ENCODE assay signal across 10 cellular contexts in the genomic region with DNA sequence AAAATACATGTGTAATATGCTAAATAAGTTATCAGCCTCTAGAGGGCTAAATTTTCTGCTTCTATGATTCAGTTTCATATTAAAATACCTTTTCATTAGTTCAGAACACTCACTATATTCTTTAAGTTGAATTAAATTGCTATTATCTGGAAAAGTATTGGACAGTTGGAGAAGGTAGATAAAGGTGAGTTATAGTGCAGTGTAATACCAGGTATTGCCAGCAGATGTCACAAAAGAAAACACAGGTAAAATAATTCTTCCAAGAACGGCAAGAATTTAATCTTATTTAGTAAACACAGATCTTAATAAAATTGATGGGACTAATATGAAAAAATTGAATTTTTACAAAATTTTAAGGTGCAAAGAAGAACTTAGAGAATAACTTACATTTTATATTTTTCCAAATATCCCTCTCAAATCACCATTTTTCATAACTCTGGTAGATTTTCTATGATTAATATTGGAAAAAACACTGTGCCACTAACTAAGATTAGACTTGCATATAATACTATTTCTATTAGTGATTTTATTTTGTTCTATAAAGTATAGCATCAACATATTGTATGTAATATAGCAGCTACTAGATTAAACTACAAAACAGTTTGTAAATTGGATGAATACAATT. TPM values are rescaled to one million over a fixed set of nuclear protein-coding genes. Genes with fewer than 3 reads are reported as not detected.
DNase-seq lines count a peak whose midpoint lies in the region; ATAC-seq, FAIRE-seq and TF ChIP-seq lines count a peak whose summit lies in the region.
"Had no signal": no experiment of that assay in that cellular context is flagged by ENCODE, and none has a peak within 500 bp of the region (broad histone marks: within the 10 kb centered on the region; RNA-seq: fewer than 3 reads in every experiment).

No MANE protein-coding gene starts in this region.

- no peaks in the 10 kb centered on the region for H3K4me1 Mint-ChIP-seq in activated naive CD8-positive, alpha-beta T cell treated with anti-CD3 and anti-CD28 coated beads, Interleukin-2, amount 50 U/mL, for 24 hours

- H3K27ac Mint-ChIP-seq in activated naive CD8-positive, alpha-beta T cell treated with anti-CD3 and anti-CD28 coated beads, Interleukin-2, amount 50 U/mL, for 24 hours = no peak overlapping the region
- H3K27ac Mint-ChIP-seq: stimulated activated naive CD8-positive, alpha-beta T cell treated with anti-CD3 and anti-CD28 coated beads, Interleukin-15, Interleukin-2, amounts not matched to agents 100 ng/mL and 50 ng/mL, for 24 hours had no signal

- peaks cover 7% of the 10 kb centered on the region for H3K9me3 Mint-ChIP-seq in activated naive CD8-positive, alpha-beta T cell treated with anti-CD3 and anti-CD28 coated beads, Interleukin-2, amount 50 U/mL, for 24 hours
- H3K9me3 Mint-ChIP-seq: stimulated activated naive CD8-positive, alpha-beta T cell treated with anti-CD3 and anti-CD28 coated beads, Interleukin-15, Interleukin-2, amounts not matched to agents 100 ng/mL and 50 ng/mL, for 24 hours had no signal

- TF ChIP-seq POLR2A in endothelial cell of umbilical vein (IDR thresholded peaks at IDR 0.05; ENCODE audit: low read depth, low read length) = no peak
- no peak for TF ChIP-seq POLR2A in testis (IDR thresholded peaks at IDR 0.05)

- H2AFZ ChIP-seq in endothelial cell of umbilical vein (ENCODE audit: low read depth, low read length) = no peak overlapping the region

- 11 to 12% methylated on average over 1 of the region's 1 CpG for WGBS in testis, 2 donors
- 8 to 15% methylated on average over 1 of the region's 1 CpG for WGBS in aorta, 2 donors

- no peak overlapping the region for H3K9ac ChIP-seq in endothelial cell of umbilical vein (replicated peaks; ENCODE audit: extremely low read depth, insufficient read depth, low read length)

- no TSS peak for BruUV-seq in endothelial cell of umbilical vein (replicated peaks; lab: Mats Ljungman, UMichigan)

- H3K4me3 ChIP-seq in endothelial cell of umbilical vein (replicated peaks in 1 of 3; ENCODE audit: insufficient read depth in 1 of 3, low read depth in 1 of 3, low read length in 3 of 3) (no peak overlapping the region), testis (no peak overlapping the region), aorta (ENCODE audit: low read length in 2 of 2) (no peak overlapping the region)

- no peaks in the 10 kb centered on the region for H3K9me3 ChIP-seq in endothelial cell of umbilical vein (replicated peaks; ENCODE audit: control insufficient read depth, insufficient read depth, low read length)
- H3K9me3 ChIP-seq in testis = no peaks in the 10 kb centered on the region
- H3K9me3 ChIP-seq in aorta (ENCODE audit: control insufficient read depth, low read length) = no peaks in the 10 kb centered on the region

- H3K36me3 Mint-ChIP-seq in activated naive CD8-positive, alpha-beta T cell treated with anti-CD3 and anti-CD28 coated beads, Interleukin-2, amount 50 U/mL, for 24 hours (ENCODE audit: low read depth) = no peaks in the 10 kb centered on the region

- H4K20me1 ChIP-seq in endothelial cell of umbilical vein (replicated peaks; ENCODE audit: control insufficient read depth, extremely low read depth, insufficient read depth, low read length) = no peaks in the 10 kb centered on the region

- H3K4me2 ChIP-seq in endothelial cell of umbilical vein (ENCODE audit: insufficient read depth, low read length) = no peak overlapping the region

- TF ChIP-seq CTCF in endothelial cell of umbilical vein (IDR thresholded peaks at IDR 0.05; ENCODE audit: extremely low read depth in 1 of 2, insufficient read depth in 1 of 2, low read depth in 1 of 2, low read length in 2 of 2) = peak; percentile 16 to 37
- peak; percentile 27 to 84 (median 56) for TF ChIP-seq CTCF in testis (IDR thresholded peaks at IDR 0.05)

- H3K27ac ChIP-seq in endothelial cell of umbilical vein (ENCODE audit: insufficient read depth, low read depth, low read length) = no peak overlapping the region
- no peak overlapping the region for H3K27ac ChIP-seq in testis
- no peak overlapping the region for H3K27ac ChIP-seq in aorta (ENCODE audit: low read depth in 1 of 2, low read length in 2 of 2)

- H3K27me3 Mint-ChIP-seq in activated naive CD8-positive, alpha-beta T cell treated with anti-CD3 and anti-CD28 coated beads, Interleukin-2, amount 50 U/mL, for 24 hours = peaks cover 14% of the 10 kb centered on the region

- H3K4me3 Mint-ChIP-seq in activated naive CD8-positive, alpha-beta T cell treated with anti-CD3 and anti-CD28 coated beads, Interleukin-2, amount 50 U/mL, for 24 hours = no peak overlapping the region
- H3K4me3 Mint-ChIP-seq: stimulated activated naive CD8-positive, alpha-beta T cell treated with anti-CD3 and anti-CD28 coated beads, Interleukin-15, Interleukin-2, amounts not matched to agents 100 ng/mL and 50 ng/mL, for 24 hours had no signal

- H3K27me3 ChIP-seq in endothelial cell of umbilical vein (ENCODE audit: control insufficient read depth in 2 of 2, insufficient read depth in 2 of 2, low read length in 2 of 2) (peaks cover 0 to 2% of the 10 kb centered on the region in 2 experiments), testis (no peaks in the 10 kb centered on the region), aorta (ENCODE audit: control insufficient read depth in 1 of 2, insufficient read depth in 2 of 2, low read length in 1 of 2) (no peaks in the 10 kb centered on the region)

- dilution Hi-C loops in endothelial cell of umbilical vein (cut with MboI; ENCODE audit: extremely low pct_ligation_motif_present, low sequenced_read_pairs) = no loop called here

- DNase-seq in NCI-H2171 treated with DMSO at 0.1 percent for 48 hours (lab: John Stamatoyannopoulos, UW) = peak; percentile 18
- no peak for DNase-seq in NCI-H2171 (lab: John Stamatoyannopoulos, UW)
- DNase-seq in NCI-H748 treated with DMSO at 0.1 percent for 48 hours (lab: John Stamatoyannopoulos, UW) = peak; percentile 7
- peak; percentile 16 for DNase-seq in endothelial cell of umbilical vein (ENCODE audit: low read depth, low spot score)
- no peak for DNase-seq in testis
- no peak for DNase-seq in aorta
- DNase-seq in activated naive CD8-positive, alpha-beta T cell treated with anti-CD3 and anti-CD28 coated beads, Interleukin-2, amount 50 U/mL, for 24 hours = no peak
- no peak for DNase-seq in DMS79 (lab: John Stamatoyannopoulos, UW)

- ATAC-seq in aorta (ENCODE audit: low FRiP score) = no peak
- no peak for ATAC-seq in activated naive CD8-positive, alpha-beta T cell treated with anti-CD3 and anti-CD28 coated beads, Interleukin-2, amount 50 U/mL, for 24 hours

- H3K36me3 ChIP-seq in endothelial cell of umbilical vein (ENCODE audit: control insufficient read depth in 2 of 2, extremely low read depth in 1 of 2, insufficient read depth in 2 of 2, low read length in 2 of 2) (no peaks in the 10 kb centered on the region), testis (ENCODE audit: low read depth, missing control alignments) (no peaks in the 10 kb centered on the region), aorta (ENCODE audit: control insufficient read depth in 1 of 2, insufficient read depth in 2 of 2, low read length in 1 of 2) (no peaks in the 10 kb centered on the region)

- no peak for FAIRE-seq in endothelial cell of umbilical vein (lab: Jason Lieb, UNC)

- H3K4me1 ChIP-seq in endothelial cell of umbilical vein (ENCODE audit: control insufficient read depth, extremely low read depth, insufficient read depth, low read length) (no peaks in the 10 kb centered on the region), testis (peaks cover 4% of the 10 kb centered on the region), aorta (ENCODE audit: control insufficient read depth in 1 of 2, insufficient read depth in 2 of 2, low read length in 2 of 2) (no peaks in the 10 kb centered on the region)

- CTCF ChIA-PET in endothelial cell of umbilical vein (lab: Charles Lee) = interaction anchor here (0.9 to 1.6 kb wide), 3 partner anchors 1063 to 1822 kb away, joined by 4 to 26 read pairs (median 11); no protein-coding TSS in a partner anchor

- H3K79me2 ChIP-seq in endothelial cell of umbilical vein (ENCODE audit: control insufficient read depth, insufficient read depth, low read length) = no peaks in the 10 kb centered on the region

- intact Hi-C loops in endothelial cell of umbilical vein (cut with micrococcal nuclease) (loop anchor here (1.0 kb wide), 1 partner anchor 1063 kb away; no protein-coding TSS in a partner anchor), testis (cut with DNase I; ENCODE audit: low total_unique reads) (no loop called here), aorta (cut with DNase I) (no loop called here)

- no peaks in the 10 kb centered on the region for H3K9me1 ChIP-seq in endothelial cell of umbilical vein (replicated peaks; ENCODE audit: control insufficient read depth, extremely low read depth, insufficient read depth, low read length)

- POLR2A ChIA-PET in endothelial cell of umbilical vein (lab: Charles Lee) = no interaction called here

TF ChIP-seq in endothelial cell of umbilical vein, 7 proteins besides CTCF, POLR2A, EP300 and RAD21:
- TF ChIP-seq POLR2AphosphoS5 (IDR thresholded peaks at IDR 0.05; ENCODE audit: insufficient read depth, low read depth, low read length) = no peak
- TF ChIP-seq FOS (IDR thresholded peaks at IDR 0.05; ENCODE audit: borderline replicate concordance, insufficient read depth, low read length) = no peak
- no peak for TF ChIP-seq GATA2 (IDR thresholded peaks at IDR 0.05; ENCODE audit: insufficient read depth, insufficient read length, low read depth, low read length)
- TF ChIP-seq, protein P1, sequence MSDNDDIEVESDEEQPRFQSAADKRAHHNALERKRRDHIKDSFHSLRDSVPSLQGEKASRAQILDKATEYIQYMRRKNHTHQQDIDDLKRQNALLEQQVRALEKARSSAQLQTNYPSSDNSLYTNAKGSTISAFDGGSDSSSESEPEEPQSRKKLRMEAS (IDR thresholded peaks at IDR 0.05; ENCODE audit: insufficient read depth, insufficient read length) = no peak

RNA-seq across cellular contexts. Expression of a gene that starts 1.7 kb away (rescaled TPM):
- total RNA-seq in endothelial cell of umbilical vein (not detected in 2 replicates), testis (under 1 TPM; 0.16 to 0.56 TPM), aorta (1 to 10 TPM in 1 of 2 donors, under 1 TPM in 1; 0.91 to 1.9 TPM)
- polyA plus RNA-seq in endothelial cell of umbilical vein (not detected in 2 replicates), testis (ENCODE audit: insufficient read depth, low read depth, low replicate concordance) (0.45 TPM), aorta (1 to 10 TPM in 1 of 2 donors, under 1 TPM in 1; 0.63 to 1.0 TPM)
- polyA plus RNA-seq in endothelial cell of umbilical vein (2011; cell fraction: cytosol; rRNA removed) = not detected in 2 replicates
- polyA plus RNA-seq in endothelial cell of umbilical vein (2011; cell fraction: nucleus; rRNA removed) = not detected in 2 replicates
- polyA plus RNA-seq in endothelial cell of umbilical vein (2012) = not detected in 2 replicates
- 0.15 TPM in 1 of 2 replicates, not detected in the other for polyA minus RNA-seq in endothelial cell of umbilical vein
- not detected for polyA minus RNA-seq in endothelial cell of umbilical vein (2011; cell fraction: cytosol; rRNA and poly(A)+ RNA removed)
- not detected in 2 replicates for polyA minus RNA-seq in endothelial cell of umbilical vein (2011; cell fraction: nucleus; rRNA and poly(A)+ RNA removed)
- total RNA-seq: glomerular endothelial cell had no signal

Comparison
In these comparisons a context has a peak if more than half of its experiments do, and no peak if none do; other contexts are left out.
1. DNase-seq: peak in NCI-H2171 treated with DMSO at 0.1 percent for 48 hours (single experiment), NCI-H748 treated with DMSO at 0.1 percent for 48 hours (single experiment) and endothelial cell of umbilical vein (single experiment); none in NCI-H2171 (single experiment), testis (single experiment), aorta (0 of 2), activated naive CD8-positive, alpha-beta T cell treated with anti-CD3 and anti-CD28 coated beads, Interleukin-2, amount 50 U/mL, for 24 hours (single experiment) and DMS79 (single experiment).